In the genomic region with DNA sequence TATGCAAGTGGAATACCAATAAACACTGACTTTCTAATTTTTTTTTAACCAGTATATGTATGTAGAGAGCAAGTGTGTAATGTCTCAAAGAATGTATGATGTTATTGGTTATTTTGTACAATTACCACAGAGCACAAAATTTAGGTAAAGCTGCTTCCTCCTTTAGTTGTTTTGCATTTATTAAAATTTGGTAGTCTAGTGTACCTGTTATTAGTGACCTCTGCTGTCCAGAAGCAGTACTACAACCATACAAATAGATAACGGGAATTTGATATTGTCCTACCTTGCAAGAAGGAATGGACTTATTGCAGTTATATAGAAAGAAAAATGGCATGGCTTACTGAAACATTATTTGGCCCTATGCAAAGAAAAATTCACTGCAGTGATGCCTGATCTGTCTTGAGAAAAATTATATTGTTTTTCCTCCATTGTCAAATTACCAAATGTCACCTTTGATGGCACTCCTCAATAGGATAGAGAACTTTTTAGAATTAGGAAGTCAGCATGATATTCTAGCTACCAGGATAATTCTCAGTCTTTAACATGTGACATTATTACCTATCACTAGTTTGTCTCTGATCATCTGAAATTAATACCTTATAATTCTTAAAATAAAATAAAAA, we compare ENCODE assay signal across 1 cellular context.
TF ChIP-seq lines count a peak whose summit lies in the region.

No MANE protein-coding gene starts in this region.

TF ChIP-seq in GM23338, 12 proteins besides CTCF, POLR2A, EP300 and RAD21 (continued from another document):
- TF ChIP-seq, protein P1, sequence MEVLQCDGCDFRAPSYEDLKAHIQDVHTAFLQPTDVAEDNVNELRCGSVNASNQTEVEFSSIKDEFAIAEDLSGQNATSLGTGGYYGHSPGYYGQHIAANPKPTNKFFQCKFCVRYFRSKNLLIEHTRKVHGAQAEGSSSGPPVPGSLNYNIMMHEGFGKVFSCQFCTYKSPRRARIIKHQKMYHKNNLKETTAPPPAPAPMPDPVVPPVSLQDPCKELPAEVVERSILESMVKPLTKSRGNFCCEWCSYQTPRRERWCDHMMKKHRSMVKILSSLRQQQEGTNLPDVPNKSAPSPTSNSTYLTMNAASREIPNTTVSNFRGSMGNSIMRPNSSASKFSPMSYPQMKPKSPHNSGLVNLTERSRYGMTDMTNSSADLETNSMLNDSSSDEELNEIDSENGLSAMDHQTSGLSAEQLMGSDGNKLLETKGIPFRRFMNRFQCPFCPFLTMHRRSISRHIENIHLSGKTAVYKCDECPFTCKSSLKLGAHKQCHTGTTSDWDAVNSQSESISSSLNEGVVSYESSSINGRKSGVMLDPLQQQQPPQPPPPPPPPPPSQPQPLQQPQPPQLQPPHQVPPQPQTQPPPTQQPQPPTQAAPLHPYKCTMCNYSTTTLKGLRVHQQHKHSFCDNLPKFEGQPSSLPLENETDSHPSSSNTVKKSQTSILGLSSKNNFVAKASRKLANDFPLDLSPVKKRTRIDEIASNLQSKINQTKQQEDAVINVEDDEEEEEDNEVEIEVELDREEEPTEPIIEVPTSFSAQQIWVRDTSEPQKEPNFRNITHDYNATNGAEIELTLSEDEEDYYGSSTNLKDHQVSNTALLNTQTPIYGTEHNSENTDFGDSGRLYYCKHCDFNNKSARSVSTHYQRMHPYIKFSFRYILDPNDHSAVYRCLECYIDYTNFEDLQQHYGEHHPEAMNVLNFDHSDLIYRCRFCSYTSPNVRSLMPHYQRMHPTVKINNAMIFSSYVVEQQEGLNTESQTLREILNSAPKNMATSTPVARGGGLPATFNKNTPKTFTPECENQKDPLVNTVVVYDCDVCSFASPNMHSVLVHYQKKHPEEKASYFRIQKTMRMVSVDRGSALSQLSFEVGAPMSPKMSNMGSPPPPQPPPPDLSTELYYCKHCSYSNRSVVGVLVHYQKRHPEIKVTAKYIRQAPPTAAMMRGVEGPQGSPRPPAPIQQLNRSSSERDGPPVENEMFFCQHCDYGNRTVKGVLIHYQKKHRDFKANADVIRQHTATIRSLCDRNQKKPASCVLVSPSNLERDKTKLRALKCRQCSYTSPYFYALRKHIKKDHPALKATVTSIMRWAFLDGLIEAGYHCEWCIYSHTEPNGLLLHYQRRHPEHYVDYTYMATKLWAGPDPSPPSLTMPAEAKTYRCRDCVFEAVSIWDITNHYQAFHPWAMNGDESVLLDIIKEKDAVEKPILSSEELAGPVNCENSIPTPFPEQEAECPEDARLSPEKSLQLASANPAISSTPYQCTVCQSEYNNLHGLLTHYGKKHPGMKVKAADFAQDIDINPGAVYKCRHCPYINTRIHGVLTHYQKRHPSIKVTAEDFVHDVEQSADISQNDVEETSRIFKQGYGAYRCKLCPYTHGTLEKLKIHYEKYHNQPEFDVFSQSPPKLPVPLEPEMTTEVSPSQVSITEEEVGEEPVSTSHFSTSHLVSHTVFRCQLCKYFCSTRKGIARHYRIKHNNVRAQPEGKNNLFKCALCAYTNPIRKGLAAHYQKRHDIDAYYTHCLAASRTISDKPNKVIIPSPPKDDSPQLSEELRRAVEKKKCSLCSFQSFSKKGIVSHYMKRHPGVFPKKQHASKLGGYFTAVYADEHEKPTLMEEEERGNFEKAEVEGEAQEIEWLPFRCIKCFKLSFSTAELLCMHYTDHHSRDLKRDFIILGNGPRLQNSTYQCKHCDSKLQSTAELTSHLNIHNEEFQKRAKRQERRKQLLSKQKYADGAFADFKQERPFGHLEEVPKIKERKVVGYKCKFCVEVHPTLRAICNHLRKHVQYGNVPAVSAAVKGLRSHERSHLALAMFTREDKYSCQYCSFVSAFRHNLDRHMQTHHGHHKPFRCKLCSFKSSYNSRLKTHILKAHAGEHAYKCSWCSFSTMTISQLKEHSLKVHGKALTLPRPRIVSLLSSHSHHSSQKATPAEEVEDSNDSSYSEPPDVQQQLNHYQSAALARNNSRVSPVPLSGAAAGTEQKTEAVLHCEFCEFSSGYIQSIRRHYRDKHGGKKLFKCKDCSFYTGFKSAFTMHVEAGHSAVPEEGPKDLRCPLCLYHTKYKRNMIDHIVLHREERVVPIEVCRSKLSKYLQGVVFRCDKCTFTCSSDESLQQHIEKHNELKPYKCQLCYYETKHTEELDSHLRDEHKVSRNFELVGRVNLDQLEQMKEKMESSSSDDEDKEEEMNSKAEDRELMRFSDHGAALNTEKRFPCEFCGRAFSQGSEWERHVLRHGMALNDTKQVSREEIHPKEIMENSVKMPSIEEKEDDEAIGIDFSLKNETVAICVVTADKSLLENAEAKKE (CRISPR knock-in tag; IDR thresholded peaks at IDR 0.05), result no peak
- no peak for TF ChIP-seq JUNB (IDR thresholded peaks at IDR 0.05; ENCODE audit: unreplicated experiment)
